1 cellular context compared by ENCODE assay signal in the genomic region with DNA sequence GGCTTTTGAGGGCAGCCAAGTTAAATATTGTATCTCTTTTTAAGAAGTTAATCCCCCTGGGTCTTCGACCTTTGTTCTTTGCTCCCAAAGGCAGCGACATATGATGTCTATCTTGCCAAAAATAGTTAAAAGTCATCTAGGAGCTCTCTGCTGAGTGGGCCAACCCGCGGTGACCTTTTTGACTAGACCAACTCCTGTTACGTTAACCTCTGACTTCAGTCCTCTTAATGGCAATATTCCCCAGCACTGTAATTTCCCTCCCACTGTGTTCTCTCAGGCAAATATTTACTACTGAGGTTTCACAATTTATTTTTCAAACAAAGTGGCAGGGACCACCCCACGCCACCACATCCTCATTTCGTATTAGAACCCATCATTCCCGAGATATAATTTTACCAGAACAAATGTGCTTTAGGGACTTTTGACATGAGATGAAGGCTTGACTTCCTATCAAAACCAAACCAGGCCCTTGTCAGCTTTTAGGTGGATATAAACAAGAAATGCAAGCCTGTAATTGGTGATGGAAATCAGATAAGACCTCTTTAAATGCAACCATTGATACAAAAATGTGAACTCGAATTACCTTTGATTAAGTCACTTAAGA.
TF ChIP-seq lines count a peak whose summit lies in the region.

No MANE protein-coding gene starts in this region.

TF ChIP-seq in GM12878, 131 proteins besides CTCF, POLR2A, EP300 and RAD21 (continued from another document and continues in another):
- TF ChIP-seq, protein P1, sequence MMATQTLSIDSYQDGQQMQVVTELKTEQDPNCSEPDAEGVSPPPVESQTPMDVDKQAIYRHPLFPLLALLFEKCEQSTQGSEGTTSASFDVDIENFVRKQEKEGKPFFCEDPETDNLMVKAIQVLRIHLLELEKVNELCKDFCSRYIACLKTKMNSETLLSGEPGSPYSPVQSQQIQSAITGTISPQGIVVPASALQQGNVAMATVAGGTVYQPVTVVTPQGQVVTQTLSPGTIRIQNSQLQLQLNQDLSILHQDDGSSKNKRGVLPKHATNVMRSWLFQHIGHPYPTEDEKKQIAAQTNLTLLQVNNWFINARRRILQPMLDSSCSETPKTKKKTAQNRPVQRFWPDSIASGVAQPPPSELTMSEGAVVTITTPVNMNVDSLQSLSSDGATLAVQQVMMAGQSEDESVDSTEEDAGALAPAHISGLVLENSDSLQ (IDR thresholded peaks at IDR 0.05) = no peak
- TF ChIP-seq, protein P2, sequence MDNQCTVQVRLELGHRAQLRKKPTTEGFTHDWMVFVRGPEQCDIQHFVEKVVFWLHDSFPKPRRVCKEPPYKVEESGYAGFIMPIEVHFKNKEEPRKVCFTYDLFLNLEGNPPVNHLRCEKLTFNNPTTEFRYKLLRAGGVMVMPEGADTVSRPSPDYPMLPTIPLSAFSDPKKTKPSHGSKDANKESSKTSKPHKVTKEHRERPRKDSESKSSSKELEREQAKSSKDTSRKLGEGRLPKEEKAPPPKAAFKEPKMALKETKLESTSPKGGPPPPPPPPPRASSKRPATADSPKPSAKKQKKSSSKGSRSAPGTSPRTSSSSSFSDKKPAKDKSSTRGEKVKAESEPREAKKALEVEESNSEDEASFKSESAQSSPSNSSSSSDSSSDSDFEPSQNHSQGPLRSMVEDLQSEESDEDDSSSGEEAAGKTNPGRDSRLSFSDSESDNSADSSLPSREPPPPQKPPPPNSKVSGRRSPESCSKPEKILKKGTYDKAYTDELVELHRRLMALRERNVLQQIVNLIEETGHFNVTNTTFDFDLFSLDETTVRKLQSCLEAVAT (IDR thresholded peaks at IDR 0.05) = no peak
- TF ChIP-seq, protein P3, sequence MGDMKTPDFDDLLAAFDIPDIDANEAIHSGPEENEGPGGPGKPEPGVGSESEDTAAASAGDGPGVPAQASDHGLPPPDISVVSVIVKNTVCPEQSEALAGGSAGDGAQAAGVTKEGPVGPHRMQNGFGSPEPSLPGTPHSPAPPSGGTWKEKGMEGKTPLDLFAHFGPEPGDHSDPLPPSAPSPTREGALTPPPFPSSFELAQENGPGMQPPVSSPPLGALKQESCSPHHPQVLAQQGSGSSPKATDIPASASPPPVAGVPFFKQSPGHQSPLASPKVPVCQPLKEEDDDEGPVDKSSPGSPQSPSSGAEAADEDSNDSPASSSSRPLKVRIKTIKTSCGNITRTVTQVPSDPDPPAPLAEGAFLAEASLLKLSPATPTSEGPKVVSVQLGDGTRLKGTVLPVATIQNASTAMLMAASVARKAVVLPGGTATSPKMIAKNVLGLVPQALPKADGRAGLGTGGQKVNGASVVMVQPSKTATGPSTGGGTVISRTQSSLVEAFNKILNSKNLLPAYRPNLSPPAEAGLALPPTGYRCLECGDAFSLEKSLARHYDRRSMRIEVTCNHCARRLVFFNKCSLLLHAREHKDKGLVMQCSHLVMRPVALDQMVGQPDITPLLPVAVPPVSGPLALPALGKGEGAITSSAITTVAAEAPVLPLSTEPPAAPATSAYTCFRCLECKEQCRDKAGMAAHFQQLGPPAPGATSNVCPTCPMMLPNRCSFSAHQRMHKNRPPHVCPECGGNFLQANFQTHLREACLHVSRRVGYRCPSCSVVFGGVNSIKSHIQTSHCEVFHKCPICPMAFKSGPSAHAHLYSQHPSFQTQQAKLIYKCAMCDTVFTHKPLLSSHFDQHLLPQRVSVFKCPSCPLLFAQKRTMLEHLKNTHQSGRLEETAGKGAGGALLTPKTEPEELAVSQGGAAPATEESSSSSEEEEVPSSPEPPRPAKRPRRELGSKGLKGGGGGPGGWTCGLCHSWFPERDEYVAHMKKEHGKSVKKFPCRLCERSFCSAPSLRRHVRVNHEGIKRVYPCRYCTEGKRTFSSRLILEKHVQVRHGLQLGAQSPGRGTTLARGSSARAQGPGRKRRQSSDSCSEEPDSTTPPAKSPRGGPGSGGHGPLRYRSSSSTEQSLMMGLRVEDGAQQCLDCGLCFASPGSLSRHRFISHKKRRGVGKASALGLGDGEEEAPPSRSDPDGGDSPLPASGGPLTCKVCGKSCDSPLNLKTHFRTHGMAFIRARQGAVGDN (IDR thresholded peaks at IDR 0.05) = no peak
- no peak for TF ChIP-seq RFX5 (IDR thresholded peaks at IDR 0.05; ENCODE audit: low read depth, low read length)
- TF ChIP-seq CBX5 (IDR thresholded peaks at IDR 0.05; ENCODE audit: low read depth) = no peak
- peak; percentile 72 for TF ChIP-seq MTA2 (IDR thresholded peaks at IDR 0.05; ENCODE audit: low read depth)
- TF ChIP-seq, protein P4, sequence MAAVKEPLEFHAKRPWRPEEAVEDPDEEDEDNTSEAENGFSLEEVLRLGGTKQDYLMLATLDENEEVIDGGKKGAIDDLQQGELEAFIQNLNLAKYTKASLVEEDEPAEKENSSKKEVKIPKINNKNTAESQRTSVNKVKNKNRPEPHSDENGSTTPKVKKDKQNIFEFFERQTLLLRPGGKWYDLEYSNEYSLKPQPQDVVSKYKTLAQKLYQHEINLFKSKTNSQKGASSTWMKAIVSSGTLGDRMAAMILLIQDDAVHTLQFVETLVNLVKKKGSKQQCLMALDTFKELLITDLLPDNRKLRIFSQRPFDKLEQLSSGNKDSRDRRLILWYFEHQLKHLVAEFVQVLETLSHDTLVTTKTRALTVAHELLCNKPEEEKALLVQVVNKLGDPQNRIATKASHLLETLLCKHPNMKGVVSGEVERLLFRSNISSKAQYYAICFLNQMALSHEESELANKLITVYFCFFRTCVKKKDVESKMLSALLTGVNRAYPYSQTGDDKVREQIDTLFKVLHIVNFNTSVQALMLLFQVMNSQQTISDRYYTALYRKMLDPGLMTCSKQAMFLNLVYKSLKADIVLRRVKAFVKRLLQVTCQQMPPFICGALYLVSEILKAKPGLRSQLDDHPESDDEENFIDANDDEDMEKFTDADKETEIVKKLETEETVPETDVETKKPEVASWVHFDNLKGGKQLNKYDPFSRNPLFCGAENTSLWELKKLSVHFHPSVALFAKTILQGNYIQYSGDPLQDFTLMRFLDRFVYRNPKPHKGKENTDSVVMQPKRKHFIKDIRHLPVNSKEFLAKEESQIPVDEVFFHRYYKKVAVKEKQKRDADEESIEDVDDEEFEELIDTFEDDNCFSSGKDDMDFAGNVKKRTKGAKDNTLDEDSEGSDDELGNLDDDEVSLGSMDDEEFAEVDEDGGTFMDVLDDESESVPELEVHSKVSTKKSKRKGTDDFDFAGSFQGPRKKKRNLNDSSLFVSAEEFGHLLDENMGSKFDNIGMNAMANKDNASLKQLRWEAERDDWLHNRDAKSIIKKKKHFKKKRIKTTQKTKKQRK (IDR thresholded peaks at IDR 0.05; ENCODE audit: low read depth, low read length) = no peak
- TF ChIP-seq, protein P5, sequence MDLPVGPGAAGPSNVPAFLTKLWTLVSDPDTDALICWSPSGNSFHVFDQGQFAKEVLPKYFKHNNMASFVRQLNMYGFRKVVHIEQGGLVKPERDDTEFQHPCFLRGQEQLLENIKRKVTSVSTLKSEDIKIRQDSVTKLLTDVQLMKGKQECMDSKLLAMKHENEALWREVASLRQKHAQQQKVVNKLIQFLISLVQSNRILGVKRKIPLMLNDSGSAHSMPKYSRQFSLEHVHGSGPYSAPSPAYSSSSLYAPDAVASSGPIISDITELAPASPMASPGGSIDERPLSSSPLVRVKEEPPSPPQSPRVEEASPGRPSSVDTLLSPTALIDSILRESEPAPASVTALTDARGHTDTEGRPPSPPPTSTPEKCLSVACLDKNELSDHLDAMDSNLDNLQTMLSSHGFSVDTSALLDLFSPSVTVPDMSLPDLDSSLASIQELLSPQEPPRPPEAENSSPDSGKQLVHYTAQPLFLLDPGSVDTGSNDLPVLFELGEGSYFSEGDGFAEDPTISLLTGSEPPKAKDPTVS (IDR thresholded peaks at IDR 0.05; ENCODE audit: low read depth, low read length) = no peak
- TF ChIP-seq, protein P6, sequence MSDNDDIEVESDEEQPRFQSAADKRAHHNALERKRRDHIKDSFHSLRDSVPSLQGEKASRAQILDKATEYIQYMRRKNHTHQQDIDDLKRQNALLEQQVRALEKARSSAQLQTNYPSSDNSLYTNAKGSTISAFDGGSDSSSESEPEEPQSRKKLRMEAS (IDR thresholded peaks at IDR 0.05; ENCODE audit: low read depth, low read length) = no peak
- no peak for TF ChIP-seq TAF1 (IDR thresholded peaks at IDR 0.05; ENCODE audit: borderline replicate concordance, low read depth, low read length)
- TF ChIP-seq ETV6 (conservative IDR thresholded peaks at IDR 0.05 in 1 of 2, IDR thresholded peaks at IDR 0.05 in 1 of 2; ENCODE audit: borderline replicate concordance in 1 of 2, low read depth in 1 of 2) = no peak
- no peak for TF ChIP-seq ZNF274 (IDR thresholded peaks at IDR 0.05; ENCODE audit: insufficient read depth, insufficient read length)
- TF ChIP-seq CREM (IDR thresholded peaks at IDR 0.05; ENCODE audit: low read depth) = no peak
- TF ChIP-seq CEBPB (IDR thresholded peaks at IDR 0.05; ENCODE audit: borderline replicate concordance in 1 of 2, low read depth in 2 of 2, low read length in 2 of 2) = no peak
- TF ChIP-seq RUNX3 (IDR thresholded peaks at IDR 0.05; ENCODE audit: low read length) = no peak
- no peak for TF ChIP-seq RB1 (IDR thresholded peaks at IDR 0.05; ENCODE audit: borderline replicate concordance)
- TF ChIP-seq IRF4 (IDR thresholded peaks at IDR 0.05; ENCODE audit: low read depth, low read length) = no peak
- TF ChIP-seq CHD1 (IDR thresholded peaks at IDR 0.05; ENCODE audit: low read depth, low read length) = no peak
- TF ChIP-seq HCFC1 (IDR thresholded peaks at IDR 0.05; ENCODE audit: low read length) = no peak
- no peak for TF ChIP-seq MYB (IDR thresholded peaks at IDR 0.05; ENCODE audit: borderline replicate concordance, low read depth, low read length)
- no peak for TF ChIP-seq NBN (IDR thresholded peaks at IDR 0.05)
- TF ChIP-seq CHD4 (IDR thresholded peaks at IDR 0.05) = no peak
- TF ChIP-seq MEF2B (IDR thresholded peaks at IDR 0.05; ENCODE audit: partially characterized antibody, poor library complexity, severe bottlenecking) = peak; percentile 61
- peak; percentile 89 for TF ChIP-seq NR2F1 (conservative IDR thresholded peaks at IDR 0.05)
- TF ChIP-seq, protein P7, sequence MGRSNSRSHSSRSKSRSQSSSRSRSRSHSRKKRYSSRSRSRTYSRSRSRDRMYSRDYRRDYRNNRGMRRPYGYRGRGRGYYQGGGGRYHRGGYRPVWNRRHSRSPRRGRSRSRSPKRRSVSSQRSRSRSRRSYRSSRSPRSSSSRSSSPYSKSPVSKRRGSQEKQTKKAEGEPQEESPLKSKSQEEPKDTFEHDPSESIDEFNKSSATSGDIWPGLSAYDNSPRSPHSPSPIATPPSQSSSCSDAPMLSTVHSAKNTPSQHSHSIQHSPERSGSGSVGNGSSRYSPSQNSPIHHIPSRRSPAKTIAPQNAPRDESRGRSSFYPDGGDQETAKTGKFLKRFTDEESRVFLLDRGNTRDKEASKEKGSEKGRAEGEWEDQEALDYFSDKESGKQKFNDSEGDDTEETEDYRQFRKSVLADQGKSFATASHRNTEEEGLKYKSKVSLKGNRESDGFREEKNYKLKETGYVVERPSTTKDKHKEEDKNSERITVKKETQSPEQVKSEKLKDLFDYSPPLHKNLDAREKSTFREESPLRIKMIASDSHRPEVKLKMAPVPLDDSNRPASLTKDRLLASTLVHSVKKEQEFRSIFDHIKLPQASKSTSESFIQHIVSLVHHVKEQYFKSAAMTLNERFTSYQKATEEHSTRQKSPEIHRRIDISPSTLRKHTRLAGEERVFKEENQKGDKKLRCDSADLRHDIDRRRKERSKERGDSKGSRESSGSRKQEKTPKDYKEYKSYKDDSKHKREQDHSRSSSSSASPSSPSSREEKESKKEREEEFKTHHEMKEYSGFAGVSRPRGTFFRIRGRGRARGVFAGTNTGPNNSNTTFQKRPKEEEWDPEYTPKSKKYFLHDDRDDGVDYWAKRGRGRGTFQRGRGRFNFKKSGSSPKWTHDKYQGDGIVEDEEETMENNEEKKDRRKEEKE (IDR thresholded peaks at IDR 0.05) = no peak
- TF ChIP-seq DPF2 (IDR thresholded peaks at IDR 0.05) = no peak
- peak; percentile 53 to 59; a peak in 2 of 4 replicates for TF ChIP-seq IKZF2 (IDR thresholded peaks at IDR 0.05)
- TF ChIP-seq FOXM1 (IDR thresholded peaks at IDR 0.05; ENCODE audit: low read depth, low read length) = no peak
- no peak for TF ChIP-seq SREBF1 (IDR thresholded peaks at IDR 0.05; ENCODE audit: low read length)
- TF ChIP-seq, protein P8, sequence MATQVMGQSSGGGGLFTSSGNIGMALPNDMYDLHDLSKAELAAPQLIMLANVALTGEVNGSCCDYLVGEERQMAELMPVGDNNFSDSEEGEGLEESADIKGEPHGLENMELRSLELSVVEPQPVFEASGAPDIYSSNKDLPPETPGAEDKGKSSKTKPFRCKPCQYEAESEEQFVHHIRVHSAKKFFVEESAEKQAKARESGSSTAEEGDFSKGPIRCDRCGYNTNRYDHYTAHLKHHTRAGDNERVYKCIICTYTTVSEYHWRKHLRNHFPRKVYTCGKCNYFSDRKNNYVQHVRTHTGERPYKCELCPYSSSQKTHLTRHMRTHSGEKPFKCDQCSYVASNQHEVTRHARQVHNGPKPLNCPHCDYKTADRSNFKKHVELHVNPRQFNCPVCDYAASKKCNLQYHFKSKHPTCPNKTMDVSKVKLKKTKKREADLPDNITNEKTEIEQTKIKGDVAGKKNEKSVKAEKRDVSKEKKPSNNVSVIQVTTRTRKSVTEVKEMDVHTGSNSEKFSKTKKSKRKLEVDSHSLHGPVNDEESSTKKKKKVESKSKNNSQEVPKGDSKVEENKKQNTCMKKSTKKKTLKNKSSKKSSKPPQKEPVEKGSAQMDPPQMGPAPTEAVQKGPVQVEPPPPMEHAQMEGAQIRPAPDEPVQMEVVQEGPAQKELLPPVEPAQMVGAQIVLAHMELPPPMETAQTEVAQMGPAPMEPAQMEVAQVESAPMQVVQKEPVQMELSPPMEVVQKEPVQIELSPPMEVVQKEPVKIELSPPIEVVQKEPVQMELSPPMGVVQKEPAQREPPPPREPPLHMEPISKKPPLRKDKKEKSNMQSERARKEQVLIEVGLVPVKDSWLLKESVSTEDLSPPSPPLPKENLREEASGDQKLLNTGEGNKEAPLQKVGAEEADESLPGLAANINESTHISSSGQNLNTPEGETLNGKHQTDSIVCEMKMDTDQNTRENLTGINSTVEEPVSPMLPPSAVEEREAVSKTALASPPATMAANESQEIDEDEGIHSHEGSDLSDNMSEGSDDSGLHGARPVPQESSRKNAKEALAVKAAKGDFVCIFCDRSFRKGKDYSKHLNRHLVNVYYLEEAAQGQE (IDR thresholded peaks at IDR 0.05; ENCODE audit: low read depth, low read length) = no peak
- no peak for TF ChIP-seq SIX5 (IDR thresholded peaks at IDR 0.05; ENCODE audit: low read depth, low read length, severe bottlenecking)
- TF ChIP-seq CHD2 (IDR thresholded peaks at IDR 0.05; ENCODE audit: borderline replicate concordance, low read depth, low read length) = no peak
- peak; percentile 53 for TF ChIP-seq NR2C1 (IDR thresholded peaks at IDR 0.05)
- no peak for TF ChIP-seq FOXK2 (IDR thresholded peaks at IDR 0.05)
- TF ChIP-seq TBL1XR1 (IDR thresholded peaks at IDR 0.05; ENCODE audit: low read depth, low read length) = no peak
- TF ChIP-seq RBBP5 (conservative IDR thresholded peaks at IDR 0.05) = no peak
- no peak for TF ChIP-seq BMI1 (IDR thresholded peaks at IDR 0.05; ENCODE audit: borderline replicate concordance)
- no peak for TF ChIP-seq KLF5 (IDR thresholded peaks at IDR 0.05; ENCODE audit: partially characterized antibody)
